In the genomic region with DNA sequence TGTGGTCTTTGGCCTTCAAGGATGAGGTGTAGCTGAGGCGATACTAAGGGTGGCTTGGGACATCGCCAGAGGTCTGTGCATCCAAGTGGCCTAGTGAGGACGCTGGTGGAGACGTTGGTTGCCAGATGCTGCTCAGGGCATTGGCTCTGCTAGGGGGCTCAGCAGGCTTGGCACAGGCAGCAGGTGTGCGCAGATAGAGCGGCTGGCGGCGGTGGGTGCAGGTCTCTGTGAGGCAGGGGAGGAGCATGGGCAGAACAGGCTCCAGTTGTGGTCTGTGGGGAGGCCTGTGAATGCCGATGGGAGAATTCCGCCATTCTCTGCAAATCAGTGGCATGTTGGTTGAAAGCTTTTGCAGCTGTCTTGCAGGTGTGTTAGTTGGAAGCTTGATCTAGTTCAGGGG, we compare ENCODE assay signal across 1 cellular context.
TF ChIP-seq lines count a peak whose summit lies in the region.

No MANE protein-coding gene starts in this region.

TF ChIP-seq in GM23338, 12 proteins besides CTCF, POLR2A, EP300 and RAD21:
- TF ChIP-seq, protein P1, sequence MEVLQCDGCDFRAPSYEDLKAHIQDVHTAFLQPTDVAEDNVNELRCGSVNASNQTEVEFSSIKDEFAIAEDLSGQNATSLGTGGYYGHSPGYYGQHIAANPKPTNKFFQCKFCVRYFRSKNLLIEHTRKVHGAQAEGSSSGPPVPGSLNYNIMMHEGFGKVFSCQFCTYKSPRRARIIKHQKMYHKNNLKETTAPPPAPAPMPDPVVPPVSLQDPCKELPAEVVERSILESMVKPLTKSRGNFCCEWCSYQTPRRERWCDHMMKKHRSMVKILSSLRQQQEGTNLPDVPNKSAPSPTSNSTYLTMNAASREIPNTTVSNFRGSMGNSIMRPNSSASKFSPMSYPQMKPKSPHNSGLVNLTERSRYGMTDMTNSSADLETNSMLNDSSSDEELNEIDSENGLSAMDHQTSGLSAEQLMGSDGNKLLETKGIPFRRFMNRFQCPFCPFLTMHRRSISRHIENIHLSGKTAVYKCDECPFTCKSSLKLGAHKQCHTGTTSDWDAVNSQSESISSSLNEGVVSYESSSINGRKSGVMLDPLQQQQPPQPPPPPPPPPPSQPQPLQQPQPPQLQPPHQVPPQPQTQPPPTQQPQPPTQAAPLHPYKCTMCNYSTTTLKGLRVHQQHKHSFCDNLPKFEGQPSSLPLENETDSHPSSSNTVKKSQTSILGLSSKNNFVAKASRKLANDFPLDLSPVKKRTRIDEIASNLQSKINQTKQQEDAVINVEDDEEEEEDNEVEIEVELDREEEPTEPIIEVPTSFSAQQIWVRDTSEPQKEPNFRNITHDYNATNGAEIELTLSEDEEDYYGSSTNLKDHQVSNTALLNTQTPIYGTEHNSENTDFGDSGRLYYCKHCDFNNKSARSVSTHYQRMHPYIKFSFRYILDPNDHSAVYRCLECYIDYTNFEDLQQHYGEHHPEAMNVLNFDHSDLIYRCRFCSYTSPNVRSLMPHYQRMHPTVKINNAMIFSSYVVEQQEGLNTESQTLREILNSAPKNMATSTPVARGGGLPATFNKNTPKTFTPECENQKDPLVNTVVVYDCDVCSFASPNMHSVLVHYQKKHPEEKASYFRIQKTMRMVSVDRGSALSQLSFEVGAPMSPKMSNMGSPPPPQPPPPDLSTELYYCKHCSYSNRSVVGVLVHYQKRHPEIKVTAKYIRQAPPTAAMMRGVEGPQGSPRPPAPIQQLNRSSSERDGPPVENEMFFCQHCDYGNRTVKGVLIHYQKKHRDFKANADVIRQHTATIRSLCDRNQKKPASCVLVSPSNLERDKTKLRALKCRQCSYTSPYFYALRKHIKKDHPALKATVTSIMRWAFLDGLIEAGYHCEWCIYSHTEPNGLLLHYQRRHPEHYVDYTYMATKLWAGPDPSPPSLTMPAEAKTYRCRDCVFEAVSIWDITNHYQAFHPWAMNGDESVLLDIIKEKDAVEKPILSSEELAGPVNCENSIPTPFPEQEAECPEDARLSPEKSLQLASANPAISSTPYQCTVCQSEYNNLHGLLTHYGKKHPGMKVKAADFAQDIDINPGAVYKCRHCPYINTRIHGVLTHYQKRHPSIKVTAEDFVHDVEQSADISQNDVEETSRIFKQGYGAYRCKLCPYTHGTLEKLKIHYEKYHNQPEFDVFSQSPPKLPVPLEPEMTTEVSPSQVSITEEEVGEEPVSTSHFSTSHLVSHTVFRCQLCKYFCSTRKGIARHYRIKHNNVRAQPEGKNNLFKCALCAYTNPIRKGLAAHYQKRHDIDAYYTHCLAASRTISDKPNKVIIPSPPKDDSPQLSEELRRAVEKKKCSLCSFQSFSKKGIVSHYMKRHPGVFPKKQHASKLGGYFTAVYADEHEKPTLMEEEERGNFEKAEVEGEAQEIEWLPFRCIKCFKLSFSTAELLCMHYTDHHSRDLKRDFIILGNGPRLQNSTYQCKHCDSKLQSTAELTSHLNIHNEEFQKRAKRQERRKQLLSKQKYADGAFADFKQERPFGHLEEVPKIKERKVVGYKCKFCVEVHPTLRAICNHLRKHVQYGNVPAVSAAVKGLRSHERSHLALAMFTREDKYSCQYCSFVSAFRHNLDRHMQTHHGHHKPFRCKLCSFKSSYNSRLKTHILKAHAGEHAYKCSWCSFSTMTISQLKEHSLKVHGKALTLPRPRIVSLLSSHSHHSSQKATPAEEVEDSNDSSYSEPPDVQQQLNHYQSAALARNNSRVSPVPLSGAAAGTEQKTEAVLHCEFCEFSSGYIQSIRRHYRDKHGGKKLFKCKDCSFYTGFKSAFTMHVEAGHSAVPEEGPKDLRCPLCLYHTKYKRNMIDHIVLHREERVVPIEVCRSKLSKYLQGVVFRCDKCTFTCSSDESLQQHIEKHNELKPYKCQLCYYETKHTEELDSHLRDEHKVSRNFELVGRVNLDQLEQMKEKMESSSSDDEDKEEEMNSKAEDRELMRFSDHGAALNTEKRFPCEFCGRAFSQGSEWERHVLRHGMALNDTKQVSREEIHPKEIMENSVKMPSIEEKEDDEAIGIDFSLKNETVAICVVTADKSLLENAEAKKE (CRISPR knock-in tag; IDR thresholded peaks at IDR 0.05), result no peak
- TF ChIP-seq NANOG (IDR thresholded peaks at IDR 0.05; ENCODE audit: borderline replicate concordance), result no peak
- no peak for TF ChIP-seq STAT1 (IDR thresholded peaks at IDR 0.05; ENCODE audit: unreplicated experiment)
- TF ChIP-seq POLR2AphosphoS5 (IDR thresholded peaks at IDR 0.05; ENCODE audit: low read depth), result no peak
- no peak for TF ChIP-seq ZNF114 (CRISPR knock-in tag; IDR thresholded peaks at IDR 0.05)
- no peak for TF ChIP-seq EZH2 (IDR thresholded peaks at IDR 0.05; ENCODE audit: low read depth, unreplicated experiment)
- TF ChIP-seq CREB1 (CRISPR knock-in tag; IDR thresholded peaks at IDR 0.05; ENCODE audit: low read depth), result no peak
- TF ChIP-seq, protein P2, sequence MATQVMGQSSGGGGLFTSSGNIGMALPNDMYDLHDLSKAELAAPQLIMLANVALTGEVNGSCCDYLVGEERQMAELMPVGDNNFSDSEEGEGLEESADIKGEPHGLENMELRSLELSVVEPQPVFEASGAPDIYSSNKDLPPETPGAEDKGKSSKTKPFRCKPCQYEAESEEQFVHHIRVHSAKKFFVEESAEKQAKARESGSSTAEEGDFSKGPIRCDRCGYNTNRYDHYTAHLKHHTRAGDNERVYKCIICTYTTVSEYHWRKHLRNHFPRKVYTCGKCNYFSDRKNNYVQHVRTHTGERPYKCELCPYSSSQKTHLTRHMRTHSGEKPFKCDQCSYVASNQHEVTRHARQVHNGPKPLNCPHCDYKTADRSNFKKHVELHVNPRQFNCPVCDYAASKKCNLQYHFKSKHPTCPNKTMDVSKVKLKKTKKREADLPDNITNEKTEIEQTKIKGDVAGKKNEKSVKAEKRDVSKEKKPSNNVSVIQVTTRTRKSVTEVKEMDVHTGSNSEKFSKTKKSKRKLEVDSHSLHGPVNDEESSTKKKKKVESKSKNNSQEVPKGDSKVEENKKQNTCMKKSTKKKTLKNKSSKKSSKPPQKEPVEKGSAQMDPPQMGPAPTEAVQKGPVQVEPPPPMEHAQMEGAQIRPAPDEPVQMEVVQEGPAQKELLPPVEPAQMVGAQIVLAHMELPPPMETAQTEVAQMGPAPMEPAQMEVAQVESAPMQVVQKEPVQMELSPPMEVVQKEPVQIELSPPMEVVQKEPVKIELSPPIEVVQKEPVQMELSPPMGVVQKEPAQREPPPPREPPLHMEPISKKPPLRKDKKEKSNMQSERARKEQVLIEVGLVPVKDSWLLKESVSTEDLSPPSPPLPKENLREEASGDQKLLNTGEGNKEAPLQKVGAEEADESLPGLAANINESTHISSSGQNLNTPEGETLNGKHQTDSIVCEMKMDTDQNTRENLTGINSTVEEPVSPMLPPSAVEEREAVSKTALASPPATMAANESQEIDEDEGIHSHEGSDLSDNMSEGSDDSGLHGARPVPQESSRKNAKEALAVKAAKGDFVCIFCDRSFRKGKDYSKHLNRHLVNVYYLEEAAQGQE (IDR thresholded peaks at IDR 0.05; ENCODE audit: unreplicated experiment), result no peak
TF ChIP-seq in GM23338: peak in this region for 0.
